Comparison of ENCODE assay signal across 8 cellular contexts in the genomic region with DNA sequence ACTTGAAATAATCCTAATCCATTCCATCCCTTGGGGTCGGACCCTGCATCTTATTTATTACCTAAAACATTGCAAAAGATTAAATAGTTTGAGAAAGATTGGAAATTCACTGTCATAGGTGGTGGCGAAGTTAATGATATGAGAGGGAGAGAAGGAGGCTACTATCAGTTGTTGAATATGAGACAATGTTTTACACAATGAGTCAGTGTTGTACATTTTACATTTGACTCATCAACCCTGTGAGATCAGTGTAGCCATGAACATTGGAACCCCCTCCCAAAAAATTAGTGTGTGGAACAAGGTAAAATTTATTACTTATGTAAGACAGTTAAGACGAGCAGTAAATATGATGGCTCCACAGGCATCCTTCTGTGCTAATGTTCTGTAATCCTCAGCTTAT.
"Had no signal": no experiment of that assay in that cellular context is flagged by ENCODE, and none has a peak within 500 bp of the region (broad histone marks: within the 10 kb centered on the region; RNA-seq: fewer than 3 reads in every experiment).

No MANE protein-coding gene starts in this region.

- H3K4me3 ChIP-seq: GM23248, GM23338, HAP-1 had no signal

- H3K36me3 ChIP-seq: HAP-1 had no signal

- H3K4me1 ChIP-seq: HAP-1 had no signal

- H3K27ac ChIP-seq: GM23248 had no signal

- DNase-seq: GM23248, GOT3, H7, H9, HCEC 1CT, HFFc6 had no signal

- H3K9me3 ChIP-seq: HAP-1 had no signal
